In genomic region chr14:106586098-106586704, GRCh38 we compare ENCODE assay signal across 7 cellular contexts.
A peak's percentile ranks its signal among the peaks of the same experiment; 100 is the strongest.
DNase-seq lines count a peak whose midpoint lies in the region; ATAC-seq, FAIRE-seq and TF ChIP-seq lines count a peak whose summit lies in the region.

No MANE protein-coding gene starts in this region.

- no peak overlapping the region for H3K4me3 ChIP-seq in coronary artery

- TF ChIP-seq CTCF in coronary artery (IDR thresholded peaks at IDR 0.05) = no peak

- FAIRE-seq in GM18507 (lab: Jason Lieb, UNC) = peak; percentile 80

- no peak overlapping the region for H3K27ac ChIP-seq in coronary artery

- DNase-seq in GM18507 (ENCODE audit: extremely low spot score, insufficient read length, low read depth) = peak; percentile 44
- DNase-seq in LoVo (ENCODE audit: low spot score) = peak; percentile 8
- peak; percentile 54 to 63 for DNase-seq in activated CD4-positive, alpha-beta T cell treated with anti-CD3 and anti-CD28 coated beads for 4 hours
- DNase-seq in germinal center (ENCODE audit: low spot score) = peak; percentile 73
- DNase-seq in stimulated activated CD8-positive, alpha-beta memory T cell treated with anti-CD3 and anti-CD28 coated beads, Interleukin-7, amount 100 ng/mL, for 48 hours (ENCODE audit: extremely low read depth in 1 of 2, low read depth in 1 of 2) = peak; percentile 34 to 45
- DNase-seq in coronary artery (ENCODE audit: low spot score) = no peak

- no peak for ATAC-seq in GM18511 (IDR thresholded peaks at IDR 0.05; ENCODE audit: unreplicated experiment)
